8 cellular contexts compared by ENCODE assay signal in genomic region chr12:7042847-7043246, GRCh38. TPM values are rescaled to one million over a fixed set of nuclear protein-coding genes. Genes with fewer than 3 reads are reported as not detected.
DNase-seq lines count a peak whose midpoint lies in the region; ATAC-seq and TF ChIP-seq lines count a peak whose summit lies in the region.

No MANE protein-coding gene starts in this region.

- ATAC-seq in GM19455 (IDR thresholded peaks at IDR 0.05; ENCODE audit: unreplicated experiment) (no peak), HG03521 (IDR thresholded peaks at IDR 0.05; ENCODE audit: unreplicated experiment) (no peak)

- DNase-seq in NCI-H510A treated with DMSO at 0.1 percent for 48 hours (lab: John Stamatoyannopoulos, UW) (peak; percentile 6), NCI-H510A (lab: John Stamatoyannopoulos, UW) (no peak), NOMO-1 treated with dmso at 0.1 percent for 144 hours (lab: John Stamatoyannopoulos, UW; ENCODE audit: unreplicated experiment) (peak; percentile 25), epithelial cell of proximal tubule (ENCODE audit: low read depth) (peak; percentile 19), osteocyte (ENCODE audit: extremely low spot score, unreplicated experiment) (no peak), amygdala (lab: John Stamatoyannopoulos, UW) (no peak)

- no peaks in the 10 kb centered on the region for H3K9me3 Mint-ChIP-seq in osteocyte (ENCODE audit: unreplicated experiment)

- H3K4me3 Mint-ChIP-seq in osteocyte (ENCODE audit: unreplicated experiment): no peak overlapping the region

- TF ChIP-seq CTCF in epithelial cell of proximal tubule (conservative IDR thresholded peaks at IDR 0.05; ENCODE audit: low read depth, low read length): peak; percentile 61
- TF ChIP-seq CTCF in osteocyte (IDR thresholded peaks at IDR 0.05): peak; percentile 43

- H3K4me3 ChIP-seq in epithelial cell of proximal tubule (ENCODE audit: low read depth, low read length): no peak overlapping the region

- no peaks in the 10 kb centered on the region for H3K36me3 Mint-ChIP-seq in osteocyte (ENCODE audit: unreplicated experiment)

- no peak overlapping the region for H3K27ac Mint-ChIP-seq in osteocyte (ENCODE audit: unreplicated experiment)

- peaks cover 5% of the 10 kb centered on the region for H3K27me3 Mint-ChIP-seq in osteocyte (ENCODE audit: unreplicated experiment)

- H3K4me1 Mint-ChIP-seq in osteocyte (ENCODE audit: unreplicated experiment): peaks cover 8% of the 10 kb centered on the region

RNA-seq across cellular contexts. Expression of gene C1S, which starts 17.7 kb away (rescaled TPM):
- 1.3 TPM in 1 of 2 replicates, not detected in the other for total RNA-seq in epithelial cell of proximal tubule
- 16.4 and 18.2 TPM in 2 replicates for total RNA-seq in osteocyte

RNA-seq across cellular contexts. Expression of gene LPCAT3, which starts 24.6 kb away (rescaled TPM):
- 14.9 and 27.1 TPM in 2 replicates for total RNA-seq in epithelial cell of proximal tubule
- total RNA-seq in osteocyte: 33.2 TPM in 2 replicates

RNA-seq across cellular contexts. Expression of gene C1R, which starts 49.4 kb away (rescaled TPM):
- total RNA-seq in epithelial cell of proximal tubule: 2.1 and 2.5 TPM in 2 replicates
- total RNA-seq in osteocyte: 35.1 and 38.4 TPM in 2 replicates

Comparison
In these comparisons a context has a peak if more than half of its experiments do, and no peak if none do; other contexts are left out.
1. DNase-seq: peak in NCI-H510A treated with DMSO at 0.1 percent for 48 hours (single experiment), NOMO-1 treated with dmso at 0.1 percent for 144 hours (single experiment) and epithelial cell of proximal tubule (single experiment); none in NCI-H510A (single experiment), osteocyte (single experiment) and amygdala (0 of 56).
2. RNA of gene C1R, which starts 49.4 kb away (total RNA-seq): 35.1 to 38.4 TPM in osteocyte; 2.1 to 2.5 TPM in epithelial cell of proximal tubule; every median in the first group is over 10 times any median in the second.